Comparison of ENCODE assay signal across 1 cellular context in the genomic region with DNA sequence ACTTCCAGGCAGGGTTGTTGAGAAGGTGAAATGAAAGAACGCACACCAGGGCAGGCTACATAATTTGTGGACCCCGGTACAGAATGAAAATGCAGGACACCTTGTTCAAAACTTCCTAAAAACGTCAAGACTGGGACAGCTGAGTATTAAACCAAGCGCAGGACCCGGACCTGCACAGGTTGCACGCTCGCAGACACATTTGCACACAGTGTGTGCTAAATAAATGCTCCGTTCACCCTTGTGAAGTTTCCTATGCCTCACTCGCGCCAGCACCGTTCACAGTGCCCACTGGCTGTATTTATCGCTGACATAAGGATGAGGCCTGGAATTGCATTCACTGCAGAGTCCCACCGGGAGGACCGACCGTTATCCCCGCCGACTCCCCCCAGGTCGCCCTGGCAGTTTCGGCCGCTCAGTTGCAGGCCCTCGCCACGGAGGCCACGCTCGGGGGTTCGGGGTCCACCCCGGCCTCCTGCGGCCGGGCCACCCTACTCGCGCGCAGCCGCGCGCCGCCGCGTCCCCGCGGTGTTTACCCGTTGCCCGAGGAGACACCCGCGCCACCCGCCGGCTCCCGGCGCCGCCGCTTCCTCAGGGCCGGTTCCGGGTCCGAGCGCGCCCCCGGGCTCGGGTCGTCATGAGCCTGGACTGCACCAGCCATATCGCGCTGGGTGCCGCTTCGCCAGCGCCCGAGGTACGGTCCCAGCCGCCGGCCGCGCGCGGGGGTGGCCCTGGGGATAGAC.
TF ChIP-seq lines count a peak whose summit lies in the region.

A gene with protein sequence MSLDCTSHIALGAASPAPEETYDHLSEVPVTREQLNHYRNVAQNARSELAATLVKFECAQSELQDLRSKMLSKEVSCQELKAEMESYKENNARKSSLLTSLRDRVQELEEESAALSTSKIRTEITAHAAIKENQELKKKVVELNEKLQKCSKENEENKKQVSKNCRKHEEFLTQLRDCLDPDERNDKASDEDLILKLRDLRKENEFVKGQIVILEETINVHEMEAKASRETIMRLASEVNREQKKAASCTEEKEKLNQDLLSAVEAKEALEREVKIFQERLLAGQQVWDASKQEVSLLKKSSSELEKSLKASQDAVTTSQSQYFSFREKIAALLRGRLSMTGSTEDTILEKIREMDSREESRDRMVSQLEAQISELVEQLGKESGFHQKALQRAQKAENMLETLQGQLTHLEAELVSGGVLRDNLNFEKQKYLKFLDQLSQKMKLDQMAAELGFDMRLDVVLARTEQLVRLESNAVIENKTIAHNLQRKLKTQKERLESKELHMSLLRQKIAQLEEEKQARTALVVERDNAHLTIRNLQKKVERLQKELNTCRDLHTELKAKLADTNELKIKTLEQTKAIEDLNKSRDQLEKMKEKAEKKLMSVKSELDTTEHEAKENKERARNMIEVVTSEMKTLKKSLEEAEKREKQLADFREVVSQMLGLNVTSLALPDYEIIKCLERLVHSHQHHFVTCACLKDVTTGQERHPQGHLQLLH (plus strand): TSS at position 523 of the 740 bp plus-strand sequence. CDS start 112 bp downstream, at position 635.

TF ChIP-seq in H1, 55 proteins besides CTCF, POLR2A, EP300 and RAD21:
- TF ChIP-seq PHF8 (conservative IDR thresholded peaks at IDR 0.05; ENCODE audit: low read depth, low read length), result peak; percentile 48
- TF ChIP-seq, protein P1, sequence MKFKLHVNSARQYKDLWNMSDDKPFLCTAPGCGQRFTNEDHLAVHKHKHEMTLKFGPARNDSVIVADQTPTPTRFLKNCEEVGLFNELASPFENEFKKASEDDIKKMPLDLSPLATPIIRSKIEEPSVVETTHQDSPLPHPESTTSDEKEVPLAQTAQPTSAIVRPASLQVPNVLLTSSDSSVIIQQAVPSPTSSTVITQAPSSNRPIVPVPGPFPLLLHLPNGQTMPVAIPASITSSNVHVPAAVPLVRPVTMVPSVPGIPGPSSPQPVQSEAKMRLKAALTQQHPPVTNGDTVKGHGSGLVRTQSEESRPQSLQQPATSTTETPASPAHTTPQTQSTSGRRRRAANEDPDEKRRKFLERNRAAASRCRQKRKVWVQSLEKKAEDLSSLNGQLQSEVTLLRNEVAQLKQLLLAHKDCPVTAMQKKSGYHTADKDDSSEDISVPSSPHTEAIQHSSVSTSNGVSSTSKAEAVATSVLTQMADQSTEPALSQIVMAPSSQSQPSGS (IDR thresholded peaks at IDR 0.05; ENCODE audit: low read length), result no peak
- no peak for TF ChIP-seq CBX5 (IDR thresholded peaks at IDR 0.05; ENCODE audit: low read depth, low read length)
- 0 out of 2 replicates have a peak, but pooled peaks have one; percentile 16 for TF ChIP-seq SUZ12 (IDR thresholded peaks at IDR 0.05; ENCODE audit: low read length)
- no peak for TF ChIP-seq RXRA (IDR thresholded peaks at IDR 0.05; ENCODE audit: insufficient read depth, low read depth, low read length)
- TF ChIP-seq POU5F1 (IDR thresholded peaks at IDR 0.05; ENCODE audit: low read depth, low read length), result no peak
- TF ChIP-seq SP2 (IDR thresholded peaks at IDR 0.05; ENCODE audit: low read length), result no peak
- no peak for TF ChIP-seq SIX5 (IDR thresholded peaks at IDR 0.05; ENCODE audit: low read depth, low read length)
- peak in 1 of 2 experiments; percentile 68; a peak in 1 of 4 replicates for TF ChIP-seq HDAC2 (IDR thresholded peaks at IDR 0.05; ENCODE audit: borderline replicate concordance in 1 of 2, low read depth in 2 of 2, low read length in 2 of 2)
- TF ChIP-seq RBBP5 (IDR thresholded peaks at IDR 0.05; ENCODE audit: borderline replicate concordance, low read depth, low read length), result peak; percentile 56; the same call in 1 of the 2 replicates
- 0 out of 2 replicates have a peak, but pooled peaks have one; percentile 16 for TF ChIP-seq CREB1 (IDR thresholded peaks at IDR 0.05)
- TF ChIP-seq YY1 (IDR thresholded peaks at IDR 0.05; ENCODE audit: low read depth, low read length), result no peak
- no peak for TF ChIP-seq BRCA1 (IDR thresholded peaks at IDR 0.05; ENCODE audit: low read depth, low read length)
- TF ChIP-seq TEAD4 (IDR thresholded peaks at IDR 0.05; ENCODE audit: low read depth, low read length), result no peak
- no peak for TF ChIP-seq EGR1 (IDR thresholded peaks at IDR 0.05; ENCODE audit: borderline replicate concordance, low read depth, low read length)
- no peak; a peak in 1 of 4 replicates for TF ChIP-seq SIN3A (conservative IDR thresholded peaks at IDR 0.05 in 1 of 2, IDR thresholded peaks at IDR 0.05 in 1 of 2; ENCODE audit: low read depth in 1 of 2, low read length in 2 of 2)
- TF ChIP-seq KDM4A (IDR thresholded peaks at IDR 0.05; ENCODE audit: low read depth, low read length, severe bottlenecking), result peak; percentile 97
- no peak for TF ChIP-seq SP1 (IDR thresholded peaks at IDR 0.05; ENCODE audit: low read depth, low read length)
- no peak for TF ChIP-seq SAP30 (IDR thresholded peaks at IDR 0.05; ENCODE audit: insufficient read depth, insufficient replicate concordance, low read length)
- TF ChIP-seq CEBPB (IDR thresholded peaks at IDR 0.05; ENCODE audit: low read depth, low read length), result no peak
- no peak for TF ChIP-seq POLR2AphosphoS5 (IDR thresholded peaks at IDR 0.05; ENCODE audit: low read depth, low read length)
- TF ChIP-seq ZNF274 (IDR thresholded peaks at IDR 0.05; ENCODE audit: borderline replicate concordance, extremely low read depth, low read length), result no peak
- TF ChIP-seq EZH2 (IDR thresholded peaks at IDR 0.05; ENCODE audit: low read depth, low read length, severe bottlenecking), result no peak
- peak; percentile 45; the same call in 1 of the 2 replicates for TF ChIP-seq KDM1A (IDR thresholded peaks at IDR 0.05; ENCODE audit: borderline replicate concordance, low read length)
- no peak for TF ChIP-seq ASH2L (IDR thresholded peaks at IDR 0.05; ENCODE audit: low read length)
